Comparison of ENCODE assay signal across 29 cellular contexts in genomic region chr3:13749063-13749764, GRCh38.
"Had no signal": no experiment of that assay in that cellular context is flagged by ENCODE, and none has a peak within 500 bp of the region (broad histone marks: within the 10 kb centered on the region; RNA-seq: fewer than 3 reads in every experiment).

No MANE protein-coding gene starts in this region.

- H3K27me3 ChIP-seq: hepatocyte, ovary, thyroid gland, upper lobe of left lung had no signal

- H3K27ac ChIP-seq: epithelial cell of prostate, foreskin keratinocyte, gastroesophageal sphincter, heart left ventricle, hepatocyte, ovary, psoas muscle, sigmoid colon, stomach, thyroid gland, upper lobe of left lung had no signal

- H3K79me2 ChIP-seq: hepatocyte had no signal

- H3K36me3 ChIP-seq: gastroesophageal sphincter, heart left ventricle, ovary, sigmoid colon, stomach, thyroid gland, upper lobe of left lung had no signal

- H3K4me3 ChIP-seq: gastroesophageal sphincter, heart left ventricle, hepatocyte, lung, mucosa of descending colon, ovary, psoas muscle, sigmoid colon, stomach, thyroid gland, upper lobe of left lung had no signal

- H3K4me1 ChIP-seq: foreskin keratinocyte, gastroesophageal sphincter, heart left ventricle, psoas muscle, sigmoid colon, stomach, thyroid gland, upper lobe of left lung had no signal

- DNase-seq: effector CD8-positive, alpha-beta T cell; endodermal cell; foreskin keratinocyte; heart left ventricle; kidney; mucosa of descending colon; naive B cell; occipital lobe; ovary; posterior cingulate gyrus; psoas muscle; right cardiac atrium; sigmoid colon; stimulated activated CD4-positive, alpha-beta T cell treated with anti-CD3 and anti-CD28 coated beads, Interleukin-2, amount 100 ng/mL, for 24 hours; stimulated activated CD4-positive, alpha-beta T cell treated with anti-CD3 and anti-CD28 coated beads, Interleukin-4, amount 100 ng/mL, for 24 hours; stimulated activated naive CD4-positive, alpha-beta T cell treated with Interleukin-2 at 50 U/mL for 16 hours; stomach; thyroid gland had no signal

- ATAC-seq: esophagus mucosa; foreskin keratinocyte; gastroesophageal sphincter; heart left ventricle; left lobe of liver; mucosa of descending colon; natural killer cell treated with Interleukin-12 subunit alpha and Interleukin-12 subunit beta and Interleukin-15 and Interleukin-18, amount 100 ng/mL, for 72 hours; psoas muscle; right cardiac atrium; stimulated activated effector memory CD8-positive, alpha-beta T cell treated with anti-CD3 and anti-CD28 coated beads, Interleukin-12 subunit alpha, Interleukin-12 subunit beta, amount 100 ng/mL, for 72 hours had no signal

- H3K4me2 ChIP-seq: hepatocyte had no signal

- H2AFZ ChIP-seq: hepatocyte had no signal

- H3K9me3 ChIP-seq: gastroesophageal sphincter, heart left ventricle, mucosa of descending colon, ovary, psoas muscle, sigmoid colon, thyroid gland, upper lobe of left lung had no signal

- FAIRE-seq: colon, kidney, urothelium cell line had no signal
